Comparison of ENCODE assay signal across 22 cellular contexts in genomic region chr5:160604484-160604883, GRCh38.
DNase-seq lines count a peak whose midpoint lies in the region; ATAC-seq, FAIRE-seq and TF ChIP-seq lines count a peak whose summit lies in the region.
"Had no signal": no experiment of that assay in that cellular context is flagged by ENCODE, and none has a peak within 500 bp of the region (broad histone marks: within the 10 kb centered on the region; RNA-seq: fewer than 3 reads in every experiment).

No MANE protein-coding gene starts in this region.

- H3K9me3 Mint-ChIP-seq in activated CD4-positive, alpha-beta T cell treated with anti-CD3 and anti-CD28 coated beads for 36 hours (ENCODE audit: low read depth): no peaks in the 10 kb centered on the region
- no peaks in the 10 kb centered on the region for H3K9me3 Mint-ChIP-seq in activated naive CD8-positive, alpha-beta T cell treated with anti-CD3 and anti-CD28 coated beads, Interleukin-2, amount 50 U/mL, for 24 hours
- H3K9me3 Mint-ChIP-seq in activated naive CD8-positive, alpha-beta T cell treated with anti-CD3 and anti-CD28 coated beads for 36 hours: no peaks in the 10 kb centered on the region
- no peaks in the 10 kb centered on the region for H3K9me3 Mint-ChIP-seq in stimulated activated effector memory CD8-positive, alpha-beta T cell treated with anti-CD3 and anti-CD28 coated beads, Interleukin-12 subunit alpha, Interleukin-12 subunit beta, amount 100 ng/mL, for 72 hours
- H3K9me3 Mint-ChIP-seq: CD4-positive, alpha-beta T cell; CD8-positive, alpha-beta T cell had no signal

- no peak for DNase-seq in activated CD4-positive, alpha-beta T cell treated with anti-CD3 and anti-CD28 coated beads for 36 hours
- no peak for DNase-seq in activated CD4-positive, alpha-beta T cell treated with anti-CD3 and anti-CD28 coated beads for 48 hours
- no peak for DNase-seq in activated naive CD8-positive, alpha-beta T cell treated with anti-CD3 and anti-CD28 coated beads, Interleukin-2, amount 50 U/mL, for 24 hours
- DNase-seq in activated naive CD8-positive, alpha-beta T cell treated with anti-CD3 and anti-CD28 coated beads for 36 hours: no peak
- DNase-seq in GM12892 (ENCODE audit: insufficient read length): no peak
- no peak for DNase-seq in stimulated activated effector memory CD8-positive, alpha-beta T cell treated with anti-CD3 and anti-CD28 coated beads, Interleukin-12 subunit alpha, Interleukin-12 subunit beta, amount 100 ng/mL, for 72 hours (ENCODE audit: low spot score in 2 of 2)
- DNase-seq in stomach: no peak
- DNase-seq: AML-193; Caco-2; Calu3; CD4-positive, alpha-beta T cell; CD8-positive, alpha-beta T cell; DMS79 treated with DMSO at 0.1 percent for 48 hours; GF-D8 had no signal

- H3K4me3 ChIP-seq in stomach: no peak overlapping the region
- H3K4me3 ChIP-seq: A549; BLaER1 treated with 17β-estradiol and CSF1 and Interleukin-3, amounts not matched to agents 10 nM and 100 nM had no signal

- CTCF ChIA-PET in activated CD4-positive, alpha-beta T cell treated with anti-CD3 and anti-CD28 coated beads for 36 hours (lab: Charles Lee): interaction anchor here (1.2 kb wide), 1 partner anchor 166 kb away, joined by 3 read pairs; no protein-coding TSS in a partner anchor

- H3K27me3 Mint-ChIP-seq in activated CD4-positive, alpha-beta T cell treated with anti-CD3 and anti-CD28 coated beads for 36 hours: no peaks in the 10 kb centered on the region
- H3K27me3 Mint-ChIP-seq in activated naive CD8-positive, alpha-beta T cell treated with anti-CD3 and anti-CD28 coated beads, Interleukin-2, amount 50 U/mL, for 24 hours: no peaks in the 10 kb centered on the region
- no peaks in the 10 kb centered on the region for H3K27me3 Mint-ChIP-seq in activated naive CD8-positive, alpha-beta T cell treated with anti-CD3 and anti-CD28 coated beads for 36 hours
- H3K27me3 Mint-ChIP-seq: B cell; CD4-positive, alpha-beta T cell had no signal

- TF ChIP-seq EP300 in stomach (IDR thresholded peaks at IDR 0.05): no peak

- 70 to 78% (median 77%) methylated on average over 4 of the region's 4 CpGs for WGBS in stomach, 5 donors

- H3K36me3 ChIP-seq in stomach: peaks cover 0 to 4% (median 2%) of the 10 kb centered on the region in 4 donors
- H3K36me3 ChIP-seq: BLaER1 treated with 17β-estradiol and CSF1 and Interleukin-3, amounts not matched to agents 10 nM and 100 nM had no signal

- no peaks in the 10 kb centered on the region for H3K4me1 Mint-ChIP-seq in activated CD4-positive, alpha-beta T cell treated with anti-CD3 and anti-CD28 coated beads for 36 hours
- H3K4me1 Mint-ChIP-seq in activated naive CD8-positive, alpha-beta T cell treated with anti-CD3 and anti-CD28 coated beads, Interleukin-2, amount 50 U/mL, for 24 hours: peaks cover 6% of the 10 kb centered on the region
- H3K4me1 Mint-ChIP-seq in activated naive CD8-positive, alpha-beta T cell treated with anti-CD3 and anti-CD28 coated beads for 36 hours: peaks cover 2% of the 10 kb centered on the region
- H3K4me1 Mint-ChIP-seq in stimulated activated effector memory CD8-positive, alpha-beta T cell treated with anti-CD3 and anti-CD28 coated beads, Interleukin-12 subunit alpha, Interleukin-12 subunit beta, amount 100 ng/mL, for 72 hours: no peaks in the 10 kb centered on the region
- H3K4me1 Mint-ChIP-seq: B cell had no signal

- TF ChIP-seq POLR2A in GM12892 (IDR thresholded peaks at IDR 0.05; ENCODE audit: low read depth, low read length) (no peak), stomach (IDR thresholded peaks at IDR 0.05) (no peak)

- POLR2A ChIA-PET in activated CD4-positive, alpha-beta T cell treated with anti-CD3 and anti-CD28 coated beads for 36 hours (lab: Charles Lee): no interaction called here

- no peak for TF ChIP-seq CTCF in stomach (IDR thresholded peaks at IDR 0.05)

- peak; percentile 5 for FAIRE-seq in GM12892 (lab: Jason Lieb, UNC)
- FAIRE-seq: A549, D721Med, G401.6, GM12891 had no signal

- H3K27ac ChIP-seq in stomach: no peak overlapping the region
- H3K27ac ChIP-seq: 22Rv1; A549; BLaER1 treated with 17β-estradiol and CSF1 and Interleukin-3, amounts not matched to agents 10 nM and 100 nM; C4-2B had no signal

- no peaks in the 10 kb centered on the region for H3K4me1 ChIP-seq in stomach
- H3K4me1 ChIP-seq: A549; BLaER1 treated with 17β-estradiol and CSF1 and Interleukin-3, amounts not matched to agents 10 nM and 100 nM; Caco-2 had no signal

- intact Hi-C loops in activated CD4-positive, alpha-beta T cell treated with anti-CD3 and anti-CD28 coated beads for 36 hours (cut with DNase I, micrococcal nuclease): no loop called here
- intact Hi-C loops in stomach (cut with DNase I; ENCODE audit: low total_unique reads): no loop called here

- no peaks in the 10 kb centered on the region for H3K36me3 Mint-ChIP-seq in activated CD4-positive, alpha-beta T cell treated with anti-CD3 and anti-CD28 coated beads for 36 hours (ENCODE audit: low read depth)
- no peaks in the 10 kb centered on the region for H3K36me3 Mint-ChIP-seq in activated naive CD8-positive, alpha-beta T cell treated with anti-CD3 and anti-CD28 coated beads, Interleukin-2, amount 50 U/mL, for 24 hours (ENCODE audit: low read depth)
- H3K36me3 Mint-ChIP-seq in activated naive CD8-positive, alpha-beta T cell treated with anti-CD3 and anti-CD28 coated beads for 36 hours: no peaks in the 10 kb centered on the region
- H3K36me3 Mint-ChIP-seq in stimulated activated effector memory CD8-positive, alpha-beta T cell treated with anti-CD3 and anti-CD28 coated beads, Interleukin-12 subunit alpha, Interleukin-12 subunit beta, amount 100 ng/mL, for 72 hours: no peaks in the 10 kb centered on the region
- H3K36me3 Mint-ChIP-seq: CD8-positive, alpha-beta T cell had no signal

- no peaks in the 10 kb centered on the region for H3K9me3 ChIP-seq in stomach
- H3K9me3 ChIP-seq: A549; BLaER1 treated with 17β-estradiol and CSF1 and Interleukin-3, amounts not matched to agents 10 nM and 100 nM; Caco-2 had no signal

- no peak overlapping the region for H3K27ac Mint-ChIP-seq in activated CD4-positive, alpha-beta T cell treated with anti-CD3 and anti-CD28 coated beads for 36 hours
- peak overlapping the region; percentile 2 for H3K27ac Mint-ChIP-seq in activated naive CD8-positive, alpha-beta T cell treated with anti-CD3 and anti-CD28 coated beads, Interleukin-2, amount 50 U/mL, for 24 hours
- H3K27ac Mint-ChIP-seq in activated naive CD8-positive, alpha-beta T cell treated with anti-CD3 and anti-CD28 coated beads for 36 hours: no peak overlapping the region
- no peak overlapping the region for H3K27ac Mint-ChIP-seq in stimulated activated effector memory CD8-positive, alpha-beta T cell treated with anti-CD3 and anti-CD28 coated beads, Interleukin-12 subunit alpha, Interleukin-12 subunit beta, amount 100 ng/mL, for 72 hours
- H3K27ac Mint-ChIP-seq: B cell; CD4-positive, alpha-beta T cell; CD8-positive, alpha-beta T cell had no signal

- no peaks in the 10 kb centered on the region for H3K27me3 ChIP-seq in stomach
- H3K27me3 ChIP-seq: BLaER1 treated with 17β-estradiol and CSF1 and Interleukin-3, amounts not matched to agents 10 nM and 100 nM had no signal

- peak; percentile 36 for ATAC-seq in activated CD4-positive, alpha-beta T cell treated with anti-CD3 and anti-CD28 coated beads for 36 hours
- ATAC-seq in activated naive CD8-positive, alpha-beta T cell treated with anti-CD3 and anti-CD28 coated beads, Interleukin-2, amount 50 U/mL, for 24 hours: peak; percentile 52
- ATAC-seq in stimulated activated effector memory CD8-positive, alpha-beta T cell treated with anti-CD3 and anti-CD28 coated beads, Interleukin-12 subunit alpha, Interleukin-12 subunit beta, amount 100 ng/mL, for 72 hours: peak; percentile 37
- ATAC-seq: A549; CD8-positive, alpha-beta T cell had no signal

- no peak overlapping the region for H3K4me3 Mint-ChIP-seq in activated CD4-positive, alpha-beta T cell treated with anti-CD3 and anti-CD28 coated beads for 36 hours
- H3K4me3 Mint-ChIP-seq in activated naive CD8-positive, alpha-beta T cell treated with anti-CD3 and anti-CD28 coated beads, Interleukin-2, amount 50 U/mL, for 24 hours: no peak overlapping the region
- H3K4me3 Mint-ChIP-seq in activated naive CD8-positive, alpha-beta T cell treated with anti-CD3 and anti-CD28 coated beads for 36 hours: no peak overlapping the region
- no peak overlapping the region for H3K4me3 Mint-ChIP-seq in stimulated activated effector memory CD8-positive, alpha-beta T cell treated with anti-CD3 and anti-CD28 coated beads, Interleukin-12 subunit alpha, Interleukin-12 subunit beta, amount 100 ng/mL, for 72 hours
- H3K4me3 Mint-ChIP-seq: B cell; CD4-positive, alpha-beta T cell; CD8-positive, alpha-beta T cell had no signal
